Comparison of ENCODE assay signal across 1 cellular context in the genomic region with DNA sequence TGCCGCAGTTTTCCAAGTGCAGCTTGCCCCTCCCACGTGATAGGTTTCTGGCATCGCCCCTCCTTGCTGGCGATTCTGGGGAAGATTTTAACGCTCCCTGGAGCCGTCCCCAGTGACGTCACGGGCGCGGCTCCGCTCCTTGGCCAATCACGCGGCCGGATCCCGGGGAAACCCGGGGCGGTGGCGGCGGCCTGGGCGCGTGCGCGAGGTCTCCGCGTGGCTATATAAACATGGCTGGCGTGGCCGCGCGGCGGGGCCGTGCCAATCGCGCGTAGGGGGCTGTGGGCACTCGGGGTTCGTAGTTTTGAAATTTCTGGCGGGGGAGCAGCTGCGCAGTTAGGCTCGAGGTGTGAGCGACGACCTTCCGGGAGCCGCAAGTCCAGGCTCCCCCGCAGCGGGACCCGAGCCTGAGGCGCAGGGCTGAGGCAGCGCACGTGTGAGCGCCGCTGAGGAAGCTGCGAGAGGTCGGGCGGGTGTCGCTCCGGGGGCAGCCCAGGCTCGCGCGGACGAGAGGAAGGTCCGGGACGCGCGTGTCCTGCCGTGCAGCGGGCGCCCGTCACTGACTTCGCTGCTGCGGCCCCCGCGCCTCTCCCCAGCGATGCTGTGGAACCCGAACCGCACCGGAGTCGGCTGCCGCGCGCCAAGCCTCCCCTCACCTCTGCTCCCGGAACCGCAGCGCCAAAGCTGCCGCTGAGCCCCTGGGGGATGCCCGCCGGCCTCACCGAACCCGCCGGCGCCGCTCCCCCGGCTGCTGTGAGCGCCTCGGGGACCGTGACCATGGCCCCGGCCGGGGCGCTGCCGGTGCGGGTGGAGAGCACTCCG.
A peak's percentile ranks its signal among the peaks of the same experiment; 100 is the strongest.
TF ChIP-seq lines count a peak whose summit lies in the region.

A gene with protein sequence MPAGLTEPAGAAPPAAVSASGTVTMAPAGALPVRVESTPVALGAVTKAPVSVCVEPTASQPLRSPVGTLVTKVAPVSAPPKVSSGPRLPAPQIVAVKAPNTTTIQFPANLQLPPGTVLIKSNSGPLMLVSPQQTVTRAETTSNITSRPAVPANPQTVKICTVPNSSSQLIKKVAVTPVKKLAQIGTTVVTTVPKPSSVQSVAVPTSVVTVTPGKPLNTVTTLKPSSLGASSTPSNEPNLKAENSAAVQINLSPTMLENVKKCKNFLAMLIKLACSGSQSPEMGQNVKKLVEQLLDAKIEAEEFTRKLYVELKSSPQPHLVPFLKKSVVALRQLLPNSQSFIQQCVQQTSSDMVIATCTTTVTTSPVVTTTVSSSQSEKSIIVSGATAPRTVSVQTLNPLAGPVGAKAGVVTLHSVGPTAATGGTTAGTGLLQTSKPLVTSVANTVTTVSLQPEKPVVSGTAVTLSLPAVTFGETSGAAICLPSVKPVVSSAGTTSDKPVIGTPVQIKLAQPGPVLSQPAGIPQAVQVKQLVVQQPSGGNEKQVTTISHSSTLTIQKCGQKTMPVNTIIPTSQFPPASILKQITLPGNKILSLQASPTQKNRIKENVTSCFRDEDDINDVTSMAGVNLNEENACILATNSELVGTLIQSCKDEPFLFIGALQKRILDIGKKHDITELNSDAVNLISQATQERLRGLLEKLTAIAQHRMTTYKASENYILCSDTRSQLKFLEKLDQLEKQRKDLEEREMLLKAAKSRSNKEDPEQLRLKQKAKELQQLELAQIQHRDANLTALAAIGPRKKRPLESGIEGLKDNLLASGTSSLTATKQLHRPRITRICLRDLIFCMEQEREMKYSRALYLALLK (plus strand): TSS at position 217 of the 822 bp plus-strand sequence. CDS start 489 bp downstream, at position 706.

TF ChIP-seq in SK-N-SH, 30 proteins besides CTCF, POLR2A, EP300 and RAD21 (continued from another document):
- TF ChIP-seq, protein P1, sequence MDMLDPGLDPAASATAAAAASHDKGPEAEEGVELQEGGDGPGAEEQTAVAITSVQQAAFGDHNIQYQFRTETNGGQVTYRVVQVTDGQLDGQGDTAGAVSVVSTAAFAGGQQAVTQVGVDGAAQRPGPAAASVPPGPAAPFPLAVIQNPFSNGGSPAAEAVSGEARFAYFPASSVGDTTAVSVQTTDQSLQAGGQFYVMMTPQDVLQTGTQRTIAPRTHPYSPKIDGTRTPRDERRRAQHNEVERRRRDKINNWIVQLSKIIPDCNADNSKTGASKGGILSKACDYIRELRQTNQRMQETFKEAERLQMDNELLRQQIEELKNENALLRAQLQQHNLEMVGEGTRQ (IDR thresholded peaks at IDR 0.05; ENCODE audit: borderline replicate concordance, low read depth, low read length) = peak; percentile 59; the same call in 1 of the 2 replicates
- TF ChIP-seq CHD2 (IDR thresholded peaks at IDR 0.05; ENCODE audit: low read length, partially characterized antibody) (peak; percentile 30), TEAD4 (IDR thresholded peaks at IDR 0.05; ENCODE audit: borderline replicate concordance, insufficient read depth) (no peak), GABPA (IDR thresholded peaks at IDR 0.05; ENCODE audit: low read depth) (no peak), SIN3A (IDR thresholded peaks at IDR 0.05; ENCODE audit: borderline replicate concordance, low read depth, low read length) (0 out of 2 replicates have a peak, but pooled peaks have one; percentile 21), YY1 (IDR thresholded peaks at IDR 0.05; ENCODE audit: low read depth) (peak; percentile 79), GATA2 (CRISPR knock-in tag; IDR thresholded peaks at IDR 0.05) (peak; percentile 15; the same call in 1 of the 2 replicates), FOSL2 (IDR thresholded peaks at IDR 0.05; ENCODE audit: borderline replicate concordance, low read depth) (no peak), TCF12 (IDR thresholded peaks at IDR 0.05) (no peak), NFIC (IDR thresholded peaks at IDR 0.05; ENCODE audit: borderline replicate concordance) (no peak), ELF1 (IDR thresholded peaks at IDR 0.05) (no peak), SMC3 (IDR thresholded peaks at IDR 0.05; ENCODE audit: low read depth, low read length) (no peak), JUND (IDR thresholded peaks at IDR 0.05) (no peak), MEF2A (IDR thresholded peaks at IDR 0.05; ENCODE audit: borderline replicate concordance, low read depth) (no peak), FOXJ3 (CRISPR knock-in tag; IDR thresholded peaks at IDR 0.05) (peak; percentile 64; the same call in 1 of the 2 replicates), RXRA (IDR thresholded peaks at IDR 0.05; ENCODE audit: borderline replicate concordance, low read depth) (no peak), FOXM1 (IDR thresholded peaks at IDR 0.05; ENCODE audit: low read depth) (no peak), RCOR1 (IDR thresholded peaks at IDR 0.05; ENCODE audit: low read length) (0 out of 2 replicates have a peak, but pooled peaks have one; percentile 45), TAF1 (IDR thresholded peaks at IDR 0.05; ENCODE audit: borderline replicate concordance, low read depth, low read length) (no peak)
- TF ChIP-seq, protein P2, sequence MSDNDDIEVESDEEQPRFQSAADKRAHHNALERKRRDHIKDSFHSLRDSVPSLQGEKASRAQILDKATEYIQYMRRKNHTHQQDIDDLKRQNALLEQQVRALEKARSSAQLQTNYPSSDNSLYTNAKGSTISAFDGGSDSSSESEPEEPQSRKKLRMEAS (IDR thresholded peaks at IDR 0.05; ENCODE audit: low read depth) = peak; percentile 99
- TF ChIP-seq, protein P3, sequence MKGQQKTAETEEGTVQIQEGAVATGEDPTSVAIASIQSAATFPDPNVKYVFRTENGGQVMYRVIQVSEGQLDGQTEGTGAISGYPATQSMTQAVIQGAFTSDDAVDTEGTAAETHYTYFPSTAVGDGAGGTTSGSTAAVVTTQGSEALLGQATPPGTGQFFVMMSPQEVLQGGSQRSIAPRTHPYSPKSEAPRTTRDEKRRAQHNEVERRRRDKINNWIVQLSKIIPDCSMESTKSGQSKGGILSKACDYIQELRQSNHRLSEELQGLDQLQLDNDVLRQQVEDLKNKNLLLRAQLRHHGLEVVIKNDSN (IDR thresholded peaks at IDR 0.05; ENCODE audit: borderline replicate concordance, low read depth) = peak; percentile 83
- TF ChIP-seq, protein P4, sequence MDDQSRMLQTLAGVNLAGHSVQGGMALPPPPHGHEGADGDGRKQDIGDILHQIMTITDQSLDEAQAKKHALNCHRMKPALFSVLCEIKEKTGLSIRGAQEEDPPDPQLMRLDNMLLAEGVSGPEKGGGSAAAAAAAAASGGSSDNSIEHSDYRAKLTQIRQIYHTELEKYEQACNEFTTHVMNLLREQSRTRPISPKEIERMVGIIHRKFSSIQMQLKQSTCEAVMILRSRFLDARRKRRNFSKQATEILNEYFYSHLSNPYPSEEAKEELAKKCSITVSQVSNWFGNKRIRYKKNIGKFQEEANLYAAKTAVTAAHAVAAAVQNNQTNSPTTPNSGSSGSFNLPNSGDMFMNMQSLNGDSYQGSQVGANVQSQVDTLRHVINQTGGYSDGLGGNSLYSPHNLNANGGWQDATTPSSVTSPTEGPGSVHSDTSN (IDR thresholded peaks at IDR 0.05) = no peak
- TF ChIP-seq, protein P5, sequence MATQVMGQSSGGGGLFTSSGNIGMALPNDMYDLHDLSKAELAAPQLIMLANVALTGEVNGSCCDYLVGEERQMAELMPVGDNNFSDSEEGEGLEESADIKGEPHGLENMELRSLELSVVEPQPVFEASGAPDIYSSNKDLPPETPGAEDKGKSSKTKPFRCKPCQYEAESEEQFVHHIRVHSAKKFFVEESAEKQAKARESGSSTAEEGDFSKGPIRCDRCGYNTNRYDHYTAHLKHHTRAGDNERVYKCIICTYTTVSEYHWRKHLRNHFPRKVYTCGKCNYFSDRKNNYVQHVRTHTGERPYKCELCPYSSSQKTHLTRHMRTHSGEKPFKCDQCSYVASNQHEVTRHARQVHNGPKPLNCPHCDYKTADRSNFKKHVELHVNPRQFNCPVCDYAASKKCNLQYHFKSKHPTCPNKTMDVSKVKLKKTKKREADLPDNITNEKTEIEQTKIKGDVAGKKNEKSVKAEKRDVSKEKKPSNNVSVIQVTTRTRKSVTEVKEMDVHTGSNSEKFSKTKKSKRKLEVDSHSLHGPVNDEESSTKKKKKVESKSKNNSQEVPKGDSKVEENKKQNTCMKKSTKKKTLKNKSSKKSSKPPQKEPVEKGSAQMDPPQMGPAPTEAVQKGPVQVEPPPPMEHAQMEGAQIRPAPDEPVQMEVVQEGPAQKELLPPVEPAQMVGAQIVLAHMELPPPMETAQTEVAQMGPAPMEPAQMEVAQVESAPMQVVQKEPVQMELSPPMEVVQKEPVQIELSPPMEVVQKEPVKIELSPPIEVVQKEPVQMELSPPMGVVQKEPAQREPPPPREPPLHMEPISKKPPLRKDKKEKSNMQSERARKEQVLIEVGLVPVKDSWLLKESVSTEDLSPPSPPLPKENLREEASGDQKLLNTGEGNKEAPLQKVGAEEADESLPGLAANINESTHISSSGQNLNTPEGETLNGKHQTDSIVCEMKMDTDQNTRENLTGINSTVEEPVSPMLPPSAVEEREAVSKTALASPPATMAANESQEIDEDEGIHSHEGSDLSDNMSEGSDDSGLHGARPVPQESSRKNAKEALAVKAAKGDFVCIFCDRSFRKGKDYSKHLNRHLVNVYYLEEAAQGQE (IDR thresholded peaks at IDR 0.05; ENCODE audit: low read depth, low read length) = no peak
